Comparison of ENCODE assay signal across 20 cellular contexts in the genomic region with DNA sequence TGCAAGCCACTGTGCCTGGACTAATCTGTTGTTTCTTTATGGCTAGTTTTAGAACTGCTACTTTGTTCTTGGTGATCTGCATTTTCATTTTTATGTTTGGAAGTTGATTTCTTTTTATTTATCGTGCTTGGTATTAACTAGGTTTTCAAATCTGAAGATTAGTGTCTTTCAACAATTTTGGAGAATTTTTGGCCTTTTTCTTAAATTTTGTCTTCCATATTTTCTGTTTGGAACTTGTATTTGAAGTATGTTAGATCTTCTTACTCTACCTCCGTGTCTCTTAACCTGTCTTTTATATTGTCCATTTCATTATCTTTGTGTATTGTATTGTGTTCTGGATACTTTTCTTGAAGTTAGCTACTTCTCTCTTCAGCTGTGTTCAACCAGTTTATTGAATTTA. TPM values are rescaled to one million over a fixed set of nuclear protein-coding genes. Genes with fewer than 3 reads are reported as not detected.
DNase-seq lines count a peak whose midpoint lies in the region; ATAC-seq, FAIRE-seq and TF ChIP-seq lines count a peak whose summit lies in the region.
"Had no signal": no experiment of that assay in that cellular context is flagged by ENCODE, and none has a peak within 500 bp of the region (broad histone marks: within the 10 kb centered on the region; RNA-seq: fewer than 3 reads in every experiment).

No MANE protein-coding gene starts in this region.

- ATAC-seq in HG02642 (IDR thresholded peaks at IDR 0.05; ENCODE audit: poor library complexity, unreplicated experiment): no peak
- ATAC-seq in upper lobe of left lung (ENCODE audit: low FRiP score in 2 of 2): no peak
- ATAC-seq: A549; CD8-positive, alpha-beta T cell had no signal

- H3K4me2 ChIP-seq in smooth muscle cell: peak overlapping the region; percentile 24
- H3K4me2 ChIP-seq: A549; BLaER1 treated with 17β-estradiol and CSF1 and Interleukin-3, amounts not matched to agents 10 nM and 100 nM had no signal

- H3K36me3 ChIP-seq in HEK293 (ENCODE audit: control insufficient read depth in 2 of 2, insufficient read depth in 1 of 2, low read length in 2 of 2) (no peaks in the 10 kb centered on the region), smooth muscle cell (ENCODE audit: low read depth) (no peaks in the 10 kb centered on the region), upper lobe of left lung (no peaks in the 10 kb centered on the region)

- H3K27me3 ChIP-seq in smooth muscle cell (ENCODE audit: low read depth) (no peaks in the 10 kb centered on the region), upper lobe of left lung (no peaks in the 10 kb centered on the region)
- H3K27me3 ChIP-seq: BLaER1 treated with 17β-estradiol and CSF1 and Interleukin-3, amounts not matched to agents 10 nM and 100 nM had no signal

- TF ChIP-seq POLR2A in upper lobe of left lung (IDR thresholded peaks at IDR 0.05): no peak

- CTCF ChIA-PET in HEK293 (lab: Yijun Ruan, JAX): no interaction called here

- peaks cover 96% of the 10 kb centered on the region for H4K20me1 ChIP-seq in smooth muscle cell (ENCODE audit: low read depth)

- H3K4me1 ChIP-seq in HEK293 (ENCODE audit: control insufficient read depth, insufficient read depth, low read length) (peaks cover 25% of the 10 kb centered on the region), smooth muscle cell (ENCODE audit: low read depth) (peaks cover 22% of the 10 kb centered on the region), upper lobe of left lung (peaks cover 22 to 32% (median 30%) of the 10 kb centered on the region in 4 donors)

- WGBS in smooth muscle cell (ENCODE audit: low lambda C conversion rate): 99% methylated on average over 2 of the region's 2 CpGs
- 95 to 100% methylated on average over 2 of the region's 2 CpGs for WGBS in upper lobe of left lung, 2 donors

- DNase-seq in smooth muscle cell (lab: John Stamatoyannopoulos, UW; ENCODE audit: unreplicated experiment) (no peak), upper lobe of left lung (no peak)
- DNase-seq: AML-193; Caco-2; Calu3; CD4-positive, alpha-beta T cell; CD8-positive, alpha-beta T cell; DMS79 treated with DMSO at 0.1 percent for 48 hours; GF-D8 had no signal

- peaks cover 100% of the 10 kb centered on the region for H3K79me2 ChIP-seq in smooth muscle cell (ENCODE audit: low read depth)

- H3K4me3 ChIP-seq in HEK293 (ENCODE audit: low read depth, low read length) (no peak overlapping the region), smooth muscle cell (no peak overlapping the region), upper lobe of left lung (no peak overlapping the region)
- H3K4me3 ChIP-seq: A549; BLaER1 treated with 17β-estradiol and CSF1 and Interleukin-3, amounts not matched to agents 10 nM and 100 nM had no signal

- peak; percentile 72 for FAIRE-seq in islet of Langerhans (lab: Jason Lieb, UNC)
- FAIRE-seq: A549, D721Med, G401.6, GM12891, GM19239 had no signal

- no peak overlapping the region for H3K9ac ChIP-seq in smooth muscle cell (ENCODE audit: low read depth)
- H3K9ac ChIP-seq: BLaER1 treated with 17β-estradiol and CSF1 and Interleukin-3, amounts not matched to agents 10 nM and 100 nM had no signal

- peaks cover 9% of the 10 kb centered on the region for H3F3A ChIP-seq in smooth muscle cell (ENCODE audit: low read depth)

- TF ChIP-seq CTCF in HEK293 (tag by site-specific recombination; IDR thresholded peaks at IDR 0.05) (no peak), smooth muscle cell (IDR thresholded peaks at IDR 0.05; ENCODE audit: borderline replicate concordance, insufficient read depth, poor library complexity, severe bottlenecking) (no peak), upper lobe of left lung (IDR thresholded peaks at IDR 0.05) (no peak)

- POLR2A ChIA-PET in HEK293 (lab: Yijun Ruan, JAX): no interaction called here

- no peak overlapping the region for H2AFZ ChIP-seq in smooth muscle cell (ENCODE audit: low read depth)

- H3K27ac ChIP-seq in HEK293 (ENCODE audit: extremely low read depth, low read depth, low read length) (no peak overlapping the region), smooth muscle cell (ENCODE audit: low read depth) (no peak overlapping the region), upper lobe of left lung (no peak overlapping the region)
- H3K27ac ChIP-seq: 22Rv1; A549; BLaER1 treated with 17β-estradiol and CSF1 and Interleukin-3, amounts not matched to agents 10 nM and 100 nM; C4-2B had no signal

- H3K9me3 ChIP-seq in HEK293 (ENCODE audit: control insufficient read depth, insufficient read depth, low read depth, low read length) (no peaks in the 10 kb centered on the region), smooth muscle cell (replicated peaks; ENCODE audit: low read depth) (no peaks in the 10 kb centered on the region), upper lobe of left lung (no peaks in the 10 kb centered on the region)
- H3K9me3 ChIP-seq: A549, Caco-2 had no signal

- no peak for TF ChIP-seq EP300 in upper lobe of left lung (IDR thresholded peaks at IDR 0.05)

TF ChIP-seq in HEK293, 187 proteins besides CTCF, POLR2A, EP300 and RAD21:
- TF ChIP-seq MEIS1 (CRISPR knock-in tag; IDR thresholded peaks at IDR 0.05; ENCODE audit: borderline replicate concordance) (no peak), ZNF114 (tag by site-specific recombination; IDR thresholded peaks at IDR 0.05) (no peak), ZNF830 (tag by site-specific recombination; IDR thresholded peaks at IDR 0.05; ENCODE audit: low read depth) (no peak), ZNF558 (tag by site-specific recombination; IDR thresholded peaks at IDR 0.05) (peak; percentile 96), ZNF133 (tag by site-specific recombination; IDR thresholded peaks at IDR 0.05) (peak; percentile 72)

RNA-seq across cellular contexts. Expression of a gene that starts 9.5 kb away (rescaled TPM):
- total RNA-seq in smooth muscle cell: 90.2 and 169 TPM in 2 replicates
- 21.6 and 23.8 TPM in 2 replicates for polyA plus RNA-seq in smooth muscle cell
- total RNA-seq in upper lobe of left lung: 10 to 100 TPM; 14.3 to 54.1 (median 24.7) TPM
